Comparison of ENCODE assay signal across 20 cellular contexts in the genomic region with DNA sequence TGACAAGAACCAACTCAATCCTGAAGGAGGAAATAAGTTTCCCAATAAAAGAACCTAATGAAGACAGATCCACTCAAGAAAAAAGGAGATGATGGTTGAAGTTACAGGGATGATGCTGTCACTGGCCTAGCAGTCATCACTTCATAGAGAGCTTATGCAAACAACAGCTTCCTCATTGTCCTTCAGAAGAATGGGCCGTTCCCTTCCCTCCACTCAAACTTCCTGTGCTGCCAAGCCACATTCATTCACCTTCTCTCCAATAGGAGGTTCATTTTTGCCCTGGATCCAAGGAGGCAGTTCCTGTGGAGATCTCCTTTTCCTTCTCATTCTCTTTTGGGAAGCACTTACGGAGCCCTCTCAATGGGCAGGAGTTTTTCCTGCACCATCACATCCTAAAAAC. TPM values are rescaled to one million over a fixed set of nuclear protein-coding genes. Genes with fewer than 3 reads are reported as not detected.
"Had no signal": no experiment of that assay in that cellular context is flagged by ENCODE, and none has a peak within 500 bp of the region (broad histone marks: within the 10 kb centered on the region; RNA-seq: fewer than 3 reads in every experiment).

No MANE protein-coding gene starts in this region.

- H3K27ac ChIP-seq: adrenal gland, breast epithelium, esophagus muscularis mucosa, gastroesophageal sphincter, heart left ventricle, tibial nerve, uterus had no signal

- H3K4me1 ChIP-seq: adrenal gland, breast epithelium, esophagus muscularis mucosa, gastroesophageal sphincter, heart left ventricle, tibial nerve, uterus had no signal

- H3K36me3 ChIP-seq: adrenal gland, breast epithelium, esophagus muscularis mucosa, gastroesophageal sphincter, heart left ventricle, uterus had no signal

- H3K27me3 ChIP-seq: adrenal gland, breast epithelium, esophagus muscularis mucosa, gastroesophageal sphincter, heart left ventricle, tibial nerve, uterus had no signal

- H3K4me3 ChIP-seq: adrenal gland, breast epithelium, esophagus muscularis mucosa, gastroesophageal sphincter, heart left ventricle, tibial nerve, uterus had no signal

- H3K9me3 ChIP-seq: adrenal gland, breast epithelium, esophagus muscularis mucosa, uterus had no signal

- DNase-seq: activated CD4-positive, alpha-beta T cell treated with anti-CD3 and anti-CD28 coated beads, Interleukin-2, amount 50 U/mL, for 4 hours; activated gamma-delta T cell; adrenal gland; cerebellar nuclear complex; effector memory CD4-positive, alpha-beta T cell; heart left ventricle; kidney; midbrain; nephron progenitor cell; occipital lobe; stimulated activated CD4-positive, alpha-beta T cell treated with anti-CD3 and anti-CD28 coated beads, Interleukin-1b, Interleukin-23, amount 100 ng/mL, for 48 hours; stimulated activated naive CD4-positive, alpha-beta T cell treated with Interleukin-2 at 50 U/mL for 16 hours; substantia nigra; uterus had no signal

RNA-seq across cellular contexts. Expression of a gene that starts 14.2 kb away (rescaled TPM):
- total RNA-seq: lung microvascular endothelial cell, myocyte had no signal
